In the genomic region with DNA sequence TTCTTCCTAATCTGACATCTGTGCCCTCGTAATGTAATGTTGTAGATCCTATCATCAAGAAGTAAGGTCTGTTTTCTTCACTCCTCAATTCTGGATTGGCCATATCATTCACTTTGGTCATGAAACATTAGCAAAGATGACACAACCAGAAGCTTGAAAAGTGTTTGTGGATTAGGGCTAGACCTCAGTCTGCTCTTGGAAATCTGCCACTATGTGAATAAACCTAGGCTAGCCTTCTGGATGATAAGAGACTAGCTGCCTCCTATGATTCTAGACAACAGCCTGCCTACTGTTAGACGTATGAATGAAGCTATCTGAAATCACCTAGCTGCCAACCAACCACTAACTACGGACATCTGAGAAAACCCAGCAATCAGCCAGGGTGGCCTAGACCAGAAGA, we compare ENCODE assay signal across 36 cellular contexts. TPM values are rescaled to one million over a fixed set of nuclear protein-coding genes. Genes with fewer than 3 reads are reported as not detected.
"Had no signal": no experiment of that assay in that cellular context is flagged by ENCODE, and none has a peak within 500 bp of the region (broad histone marks: within the 10 kb centered on the region; RNA-seq: fewer than 3 reads in every experiment).

No MANE protein-coding gene starts in this region.

- H3K9me3 ChIP-seq: colonic mucosa had no signal

- H3K4me3 ChIP-seq: adrenal gland, colonic mucosa, PC-9 had no signal

- H3K9ac ChIP-seq: KMS-11 had no signal

- H3K4me2 ChIP-seq: KMS-11, PC-9 had no signal

- H3K27ac Mint-ChIP-seq: activated CD4-positive, alpha-beta T cell treated with anti-CD3 and anti-CD28 coated beads for 36 hours; activated CD4-positive, alpha-beta T cell treated with anti-CD3 and anti-CD28 coated beads, Interleukin-2, amount 10 ng/mL, durations not matched to agents 7 days and 5 days; activated naive CD4-positive, alpha-beta T cell treated with anti-CD3 and anti-CD28 coated beads for 36 hours; activated naive CD4-positive, alpha-beta T cell treated with anti-CD3 and anti-CD28 coated beads, Interleukin-2, amount 50 U/mL, for 72 hours; activated T-helper 1 cell treated with anti-CD3 and anti-CD28 coated beads, Interleukin-12 subunit alpha, Interleukin-12 subunit beta, Interleukin-2, Interleukin-4 antibody, amounts not matched to agents 30 ng/mL and 10 ng/mL and 1 ng/mL, durations not matched to agents 14 hours and 24 hours and 36 hours; brain; WTC11 had no signal

- H3K4me1 ChIP-seq: adrenal gland, colonic mucosa had no signal

- ATAC-seq: activated CD4-positive, alpha-beta T cell treated with anti-CD3 and anti-CD28 coated beads for 36 hours; activated CD4-positive, CD25-positive, alpha-beta regulatory T cell treated with anti-CD3 and anti-CD28 coated beads, Interleukin-2, amount 50 U/mL, for 24 hours; activated naive CD4-positive, alpha-beta T cell treated with anti-CD3 and anti-CD28 coated beads, Interleukin-2, amount 50 U/mL, for 72 hours; activated T-cell treated with anti-CD3 and anti-CD28 coated beads, Interleukin-2, amount 50 U/mL, for 4 hours; Right ventricle myocardium inferior; WTC11 had no signal

- H3K36me3 Mint-ChIP-seq: brain had no signal

- H3K36me3 ChIP-seq: adrenal gland, colonic mucosa had no signal

- H3K4me3 Mint-ChIP-seq: activated CD4-positive, alpha-beta T cell treated with anti-CD3 and anti-CD28 coated beads for 36 hours; activated CD4-positive, alpha-beta T cell treated with anti-CD3 and anti-CD28 coated beads, Interleukin-2, amount 10 ng/mL, durations not matched to agents 7 days and 5 days; activated naive CD4-positive, alpha-beta T cell treated with anti-CD3 and anti-CD28 coated beads for 36 hours; activated T-cell treated with anti-CD3 and anti-CD28 coated beads, Interleukin-2, amount 50 U/mL, for 4 hours; activated T-helper 1 cell treated with anti-CD3 and anti-CD28 coated beads, Interleukin-12 subunit alpha, Interleukin-12 subunit beta, Interleukin-2, Interleukin-4 antibody, amounts not matched to agents 30 ng/mL and 10 ng/mL and 1 ng/mL, durations not matched to agents 14 hours and 24 hours and 36 hours; brain; WTC11 had no signal

- H3K27me3 ChIP-seq: adrenal gland, colonic mucosa had no signal

- H3K4me1 Mint-ChIP-seq: activated CD4-positive, alpha-beta T cell treated with anti-CD3 and anti-CD28 coated beads for 36 hours; activated CD4-positive, alpha-beta T cell treated with anti-CD3 and anti-CD28 coated beads, Interleukin-2, amount 10 ng/mL, durations not matched to agents 7 days and 5 days; brain; WTC11 had no signal

- H3K27ac ChIP-seq: adrenal gland, colonic mucosa, KMS-11, PC-9, RWPE1 had no signal

- DNase-seq: activated CD4-positive, alpha-beta T cell treated with anti-CD3 and anti-CD28 coated beads for 36 hours; activated CD4-positive, alpha-beta T cell treated with anti-CD3 and anti-CD28 coated beads, Interleukin-2, amount 10 ng/mL, durations not matched to agents 7 days and 5 days; activated CD4-positive, alpha-beta T cell treated with anti-CD3 and anti-CD28 coated beads, Interleukin-2, amount 50 U/mL, for 48 hours; activated CD8-positive, alpha-beta memory T cell treated with anti-CD3 and anti-CD28 coated beads, Interleukin-2, amount 50 U/mL, for 4 hours; activated gamma-delta T cell treated with Interleukin-2 at 50 U/mL for 16 hours; activated naive CD4-positive, alpha-beta T cell treated with anti-CD3 and anti-CD28 coated beads for 36 hours; activated T-cell treated with anti-CD3 and anti-CD28 coated beads for 4 hours; activated T-cell treated with anti-CD3 and anti-CD28 coated beads, Interleukin-2, amount 50 U/mL, for 4 hours; adrenal gland; anterior cingulate cortex; central memory CD4-positive, alpha-beta T cell; colonic mucosa; NCI-H1105; NCI-H1417 treated with DMSO at 0.1 percent for 48 hours; NCI-H187 treated with DMSO at 0.1 percent for 48 hours; NCI-H2081; NCI-H2171 treated with DMSO at 0.1 percent for 48 hours; NCI-H2227 treated with DMSO at 0.1 percent for 48 hours; NCI-H446 treated with DMSO at 0.1 percent for 48 hours; NCI-H524; NCI-H69; NCI-H82; PC-9; SIG-M5; SW 1271; T-helper 1 cell; T1000 had no signal

- H3K27me3 Mint-ChIP-seq: activated CD4-positive, alpha-beta T cell treated with anti-CD3 and anti-CD28 coated beads for 36 hours had no signal

RNA-seq across cellular contexts. Expression of gene LYZ, which starts 38.7 kb away (rescaled TPM):
- total RNA-seq: activated CD4-positive, alpha-beta T cell treated with anti-CD3 and anti-CD28 coated beads for 36 hours; activated CD4-positive, alpha-beta T cell treated with anti-CD3 and anti-CD28 coated beads, Interleukin-2, amount 10 ng/mL, durations not matched to agents 7 days and 5 days; activated naive CD4-positive, alpha-beta T cell treated with anti-CD3 and anti-CD28 coated beads for 36 hours; activated T-helper 1 cell treated with anti-CD3 and anti-CD28 coated beads, Interleukin-12 subunit alpha, Interleukin-12 subunit beta, Interleukin-2, Interleukin-4 antibody, amounts not matched to agents 30 ng/mL and 10 ng/mL and 1 ng/mL, durations not matched to agents 14 hours and 24 hours and 36 hours; LHCN-M2; PC-9 had no signal
